In genomic region chr15:78893538-78893937, GRCh38 we compare ENCODE assay signal across 19 cellular contexts. TPM values are rescaled to one million over a fixed set of nuclear protein-coding genes. Genes with fewer than 3 reads are reported as not detected.
A peak's percentile ranks its signal among the peaks of the same experiment; 100 is the strongest.
DNase-seq lines count a peak whose midpoint lies in the region; ATAC-seq, FAIRE-seq and TF ChIP-seq lines count a peak whose summit lies in the region.
"Had no signal": no experiment of that assay in that cellular context is flagged by ENCODE, and none has a peak within 500 bp of the region (broad histone marks: within the 10 kb centered on the region; RNA-seq: fewer than 3 reads in every experiment).

No MANE protein-coding gene starts in this region.

- intact Hi-C loops in activated CD4-positive, alpha-beta T cell treated with anti-CD3 and anti-CD28 coated beads for 36 hours (cut with DNase I, micrococcal nuclease): no loop called here
- intact Hi-C loops in activated T-helper 2 cell treated with anti-CD3 and anti-CD28 coated beads, Interferon-gamma antibody, Interleukin-2, Interleukin-4, amounts not matched to agents 10 μg/mL and 5 μg/mL and 100 μg/mL, durations not matched to agents 14 hours and 24 hours and 36 hours (cut with micrococcal nuclease): no loop called here

- no peaks in the 10 kb centered on the region for H3K4me1 ChIP-seq in BE2C
- H3K4me1 ChIP-seq: SJSA1 had no signal

- H3K27me3 Mint-ChIP-seq in activated CD4-positive, alpha-beta T cell treated with anti-CD3 and anti-CD28 coated beads for 36 hours: no peaks in the 10 kb centered on the region
- H3K27me3 Mint-ChIP-seq in activated T-helper 2 cell treated with anti-CD3 and anti-CD28 coated beads, Interferon-gamma antibody, Interleukin-2, Interleukin-4, amounts not matched to agents 10 μg/mL and 5 μg/mL and 100 μg/mL, durations not matched to agents 14 hours and 24 hours and 36 hours (ENCODE audit: low read depth): no peaks in the 10 kb centered on the region
- H3K27me3 Mint-ChIP-seq: B cell; CD4-positive, alpha-beta memory T cell had no signal

- no peaks in the 10 kb centered on the region for H3K27me3 ChIP-seq in BE2C
- H3K27me3 ChIP-seq: SJSA1 had no signal

- no peak overlapping the region for H3K4me3 ChIP-seq in BE2C (ENCODE audit: low read depth, low read length)
- H3K4me3 ChIP-seq: SJSA1 had no signal

- peak; percentile 33 for ATAC-seq in activated CD4-positive, alpha-beta T cell treated with anti-CD3 and anti-CD28 coated beads for 36 hours
- ATAC-seq in GM21390 (IDR thresholded peaks at IDR 0.05; ENCODE audit: unreplicated experiment) (peak; percentile 60), GM19397 (IDR thresholded peaks at IDR 0.05; ENCODE audit: unreplicated experiment) (no peak)
- ATAC-seq: HepG2, Panc1 had no signal

- no peak overlapping the region for H3K27ac Mint-ChIP-seq in activated CD4-positive, alpha-beta T cell treated with anti-CD3 and anti-CD28 coated beads for 36 hours
- H3K27ac Mint-ChIP-seq in activated T-helper 2 cell treated with anti-CD3 and anti-CD28 coated beads, Interferon-gamma antibody, Interleukin-2, Interleukin-4, amounts not matched to agents 10 μg/mL and 5 μg/mL and 100 μg/mL, durations not matched to agents 14 hours and 24 hours and 36 hours: peak overlapping the region; percentile 58
- H3K27ac Mint-ChIP-seq: B cell had no signal

- H3K4me3 Mint-ChIP-seq in activated CD4-positive, alpha-beta T cell treated with anti-CD3 and anti-CD28 coated beads for 36 hours: no peak overlapping the region
- H3K4me3 Mint-ChIP-seq in activated T-helper 2 cell treated with anti-CD3 and anti-CD28 coated beads, Interferon-gamma antibody, Interleukin-2, Interleukin-4, amounts not matched to agents 10 μg/mL and 5 μg/mL and 100 μg/mL, durations not matched to agents 14 hours and 24 hours and 36 hours (ENCODE audit: low read depth): no peak overlapping the region
- H3K4me3 Mint-ChIP-seq: B cell; CD4-positive, alpha-beta memory T cell had no signal

- peaks cover 25% of the 10 kb centered on the region for H3K4me1 Mint-ChIP-seq in activated CD4-positive, alpha-beta T cell treated with anti-CD3 and anti-CD28 coated beads for 36 hours
- peaks cover 16% of the 10 kb centered on the region for H3K4me1 Mint-ChIP-seq in activated T-helper 2 cell treated with anti-CD3 and anti-CD28 coated beads, Interferon-gamma antibody, Interleukin-2, Interleukin-4, amounts not matched to agents 10 μg/mL and 5 μg/mL and 100 μg/mL, durations not matched to agents 14 hours and 24 hours and 36 hours (ENCODE audit: low read depth)
- H3K4me1 Mint-ChIP-seq: B cell had no signal

- peaks cover 85% of the 10 kb centered on the region for H3K36me3 ChIP-seq in BE2C

- no peak for DNase-seq in activated CD4-positive, alpha-beta T cell treated with anti-CD3 and anti-CD28 coated beads for 36 hours
- no peak for DNase-seq in activated CD4-positive, alpha-beta T cell treated with anti-CD3 and anti-CD28 coated beads, Interleukin-2, amount 50 U/mL, for 48 hours
- no peak for DNase-seq in activated T-helper 2 cell treated with anti-CD3 and anti-CD28 coated beads, Interferon-gamma antibody, Interleukin-2, Interleukin-4, amounts not matched to agents 10 μg/mL and 5 μg/mL and 100 μg/mL, durations not matched to agents 14 hours and 24 hours and 36 hours (ENCODE audit: low spot score)
- DNase-seq in NCI-H1092 treated with DMSO at 0.1 percent for 48 hours (lab: John Stamatoyannopoulos, UW): no peak
- DNase-seq in BE2C: no peak
- DNase-seq: CD4-positive, alpha-beta memory T cell; DMS153; GF-D8; KBM-7; NCI-H187 treated with DMSO at 0.1 percent for 48 hours; NCI-H226; NCI-H524 had no signal

- no peaks in the 10 kb centered on the region for H3K9me3 Mint-ChIP-seq in activated CD4-positive, alpha-beta T cell treated with anti-CD3 and anti-CD28 coated beads for 36 hours (ENCODE audit: low read depth)
- no peaks in the 10 kb centered on the region for H3K9me3 Mint-ChIP-seq in activated T-helper 2 cell treated with anti-CD3 and anti-CD28 coated beads, Interferon-gamma antibody, Interleukin-2, Interleukin-4, amounts not matched to agents 10 μg/mL and 5 μg/mL and 100 μg/mL, durations not matched to agents 14 hours and 24 hours and 36 hours
- H3K9me3 Mint-ChIP-seq: CD4-positive, alpha-beta memory T cell had no signal

- no peaks in the 10 kb centered on the region for H3K9me3 ChIP-seq in BE2C
- H3K9me3 ChIP-seq: SJSA1 had no signal

- H3K36me3 Mint-ChIP-seq in activated CD4-positive, alpha-beta T cell treated with anti-CD3 and anti-CD28 coated beads for 36 hours (ENCODE audit: low read depth): peaks cover 69% of the 10 kb centered on the region
- H3K36me3 Mint-ChIP-seq in activated T-helper 2 cell treated with anti-CD3 and anti-CD28 coated beads, Interferon-gamma antibody, Interleukin-2, Interleukin-4, amounts not matched to agents 10 μg/mL and 5 μg/mL and 100 μg/mL, durations not matched to agents 14 hours and 24 hours and 36 hours (ENCODE audit: low read depth): peaks cover 87% of the 10 kb centered on the region

- POLR2A ChIA-PET in activated CD4-positive, alpha-beta T cell treated with anti-CD3 and anti-CD28 coated beads for 36 hours (lab: Charles Lee): no interaction called here

- CTCF ChIA-PET in activated CD4-positive, alpha-beta T cell treated with anti-CD3 and anti-CD28 coated beads for 36 hours (lab: Charles Lee): interaction anchor here (0.7 to 1.3 kb wide), 3 partner anchors 10 to 17 kb away, joined by 4 read pairs; no protein-coding TSS in a partner anchor

- TF ChIP-seq CTCF in BE2C (IDR thresholded peaks at IDR 0.05; ENCODE audit: low read depth, low read length): no peak

- FAIRE-seq in islet of Langerhans (lab: Jason Lieb, UNC): peak; percentile 5
- FAIRE-seq: HepG2 had no signal

RNA-seq across cellular contexts. Expression of gene MORF4L1, which starts 20.8 kb away (rescaled TPM):
- total RNA-seq in activated CD4-positive, alpha-beta T cell treated with anti-CD3 and anti-CD28 coated beads for 36 hours: 100 to 1,000 TPM; 260 to 353 TPM
- total RNA-seq in activated T-helper 2 cell treated with anti-CD3 and anti-CD28 coated beads, Interferon-gamma antibody, Interleukin-2, Interleukin-4, amounts not matched to agents 10 μg/mL and 5 μg/mL and 100 μg/mL, durations not matched to agents 14 hours and 24 hours and 36 hours: 293 and 302 TPM in 2 replicates
- 455 TPM for polyA plus RNA-seq in BE2C (2012; ENCODE audit: insufficient read depth, insufficient read length, low read depth)

RNA-seq across cellular contexts. Expression of gene CTSH, which starts 51.3 kb away (rescaled TPM):
- total RNA-seq in activated CD4-positive, alpha-beta T cell treated with anti-CD3 and anti-CD28 coated beads for 36 hours: 10 to 100 TPM; 11.2 to 15.1 TPM
- 47.1 and 53.8 TPM in 2 replicates for total RNA-seq in activated T-helper 2 cell treated with anti-CD3 and anti-CD28 coated beads, Interferon-gamma antibody, Interleukin-2, Interleukin-4, amounts not matched to agents 10 μg/mL and 5 μg/mL and 100 μg/mL, durations not matched to agents 14 hours and 24 hours and 36 hours
- 5.9 TPM for polyA plus RNA-seq in BE2C (2012; ENCODE audit: insufficient read depth, insufficient read length, low read depth)
